ENCODE assay signal across 8 cellular contexts in genomic region chr10:66180651-66181318, GRCh38.
DNase-seq lines count a peak whose midpoint lies in the region; ATAC-seq and TF ChIP-seq lines count a peak whose summit lies in the region.

No MANE protein-coding gene starts in this region.

- H3K9ac ChIP-seq in SU-DHL-6 (ENCODE audit: low read length), result no peak overlapping the region

- no peaks in the 10 kb centered on the region for H4K20me1 ChIP-seq in SU-DHL-6 (ENCODE audit: low read depth, low read length)

- H2AFZ ChIP-seq in SU-DHL-6 (ENCODE audit: low read depth, low read length, severe bottlenecking), result peak overlapping the region; percentile 55

- DNase-seq in AG09319 (ENCODE audit: extremely low read depth, low read depth) (peak; percentile 3), LoVo (ENCODE audit: low spot score) (peak; percentile 67), fibroblast of mammary gland (ENCODE audit: low read depth) (peak; percentile 51), neural crest cell (ENCODE audit: low read depth, low spot score) (peak; percentile 33)
- DNase-seq in activated naive CD8-positive, alpha-beta T cell treated with anti-CD3 and anti-CD28 coated beads for 36 hours, result no peak

- H3K79me2 ChIP-seq in SU-DHL-6 (ENCODE audit: insufficient read depth, low read length), result no peaks in the 10 kb centered on the region

- no peaks in the 10 kb centered on the region for H3K36me3 Mint-ChIP-seq in neural crest cell (ENCODE audit: low read depth)
- no peaks in the 10 kb centered on the region for H3K36me3 Mint-ChIP-seq in activated naive CD8-positive, alpha-beta T cell treated with anti-CD3 and anti-CD28 coated beads for 36 hours

- H3K27me3 ChIP-seq in SU-DHL-6 (ENCODE audit: low read length), result no peaks in the 10 kb centered on the region

- peak; percentile 89 for ATAC-seq in HG02571 (IDR thresholded peaks at IDR 0.05; ENCODE audit: unreplicated experiment)

- H3K4me2 ChIP-seq in SU-DHL-6 (ENCODE audit: low read depth, low read length, poor library complexity, severe bottlenecking), result no peak overlapping the region

- H3K4me3 ChIP-seq in SU-DHL-6 (ENCODE audit: insufficient read depth, low read length, poor library complexity, severe bottlenecking) (no peak overlapping the region), fibroblast of mammary gland (ENCODE audit: control insufficient read depth, low read depth, low read length) (no peak overlapping the region)

- H3K27ac Mint-ChIP-seq in neural crest cell (ENCODE audit: unreplicated experiment), result no peak overlapping the region
- no peak overlapping the region for H3K27ac Mint-ChIP-seq in activated naive CD8-positive, alpha-beta T cell treated with anti-CD3 and anti-CD28 coated beads for 36 hours

- H3K27me3 Mint-ChIP-seq in neural crest cell (ENCODE audit: low read depth), result no peaks in the 10 kb centered on the region
- no peaks in the 10 kb centered on the region for H3K27me3 Mint-ChIP-seq in activated naive CD8-positive, alpha-beta T cell treated with anti-CD3 and anti-CD28 coated beads for 36 hours

- H3K27ac ChIP-seq in SU-DHL-6 (ENCODE audit: low read depth, low read length), result no peak overlapping the region

- H3K4me1 Mint-ChIP-seq in neural crest cell, result no peaks in the 10 kb centered on the region
- H3K4me1 Mint-ChIP-seq in activated naive CD8-positive, alpha-beta T cell treated with anti-CD3 and anti-CD28 coated beads for 36 hours, result no peaks in the 10 kb centered on the region

- H3K9me3 ChIP-seq in SU-DHL-6 (ENCODE audit: insufficient read depth, low read length), result no peaks in the 10 kb centered on the region

- TF ChIP-seq CTCF in AG09319 (IDR thresholded peaks at IDR 0.05; ENCODE audit: low read depth, low read length), result peak; percentile 54
- TF ChIP-seq CTCF in GM12873 (IDR thresholded peaks at IDR 0.05; ENCODE audit: insufficient read depth, low read depth, low read length, missing control alignments), result peak; percentile 52
- peak; percentile 42 for TF ChIP-seq CTCF in SU-DHL-6 (IDR thresholded peaks at IDR 0.05; ENCODE audit: insufficient read depth, low read length, poor library complexity, severe bottlenecking)
- TF ChIP-seq CTCF in fibroblast of mammary gland (conservative IDR thresholded peaks at IDR 0.05; ENCODE audit: control insufficient read depth, insufficient read depth, low read depth, low read length), result peak; percentile 57
- peak; percentile 82 for TF ChIP-seq CTCF in neural crest cell (conservative IDR thresholded peaks at IDR 0.05)

- no peaks in the 10 kb centered on the region for H3F3A ChIP-seq in SU-DHL-6 (ENCODE audit: insufficient read depth)

- H3K36me3 ChIP-seq in SU-DHL-6 (ENCODE audit: low read length), result no peaks in the 10 kb centered on the region

- H3K9me2 ChIP-seq in SU-DHL-6 (replicated peaks; ENCODE audit: insufficient read depth, low read length), result no peaks in the 10 kb centered on the region

- no peaks in the 10 kb centered on the region for H3K9me3 Mint-ChIP-seq in neural crest cell
- no peaks in the 10 kb centered on the region for H3K9me3 Mint-ChIP-seq in activated naive CD8-positive, alpha-beta T cell treated with anti-CD3 and anti-CD28 coated beads for 36 hours

- no peak overlapping the region for H3K4me3 Mint-ChIP-seq in neural crest cell
- no peak overlapping the region for H3K4me3 Mint-ChIP-seq in activated naive CD8-positive, alpha-beta T cell treated with anti-CD3 and anti-CD28 coated beads for 36 hours
